In the genomic region with DNA sequence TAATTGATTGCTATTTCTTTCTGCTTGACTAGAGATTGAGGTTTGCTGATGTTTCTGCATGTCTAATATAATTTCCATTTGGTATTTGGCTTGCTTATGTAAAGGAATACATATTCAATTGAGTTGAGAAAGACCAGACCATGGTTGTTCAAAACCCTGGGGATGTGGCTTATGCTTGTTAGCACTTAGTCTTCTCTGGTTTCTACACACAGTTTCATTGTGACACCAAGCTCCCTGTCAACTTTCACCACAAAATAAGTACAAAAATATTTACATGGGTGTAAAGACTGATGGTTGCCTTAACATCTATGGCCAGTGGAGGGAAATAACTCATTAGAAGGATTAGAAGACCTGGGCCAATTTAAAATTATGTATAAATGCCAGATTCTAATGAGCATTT, we compare ENCODE assay signal across 35 cellular contexts.
"Had no signal": no experiment of that assay in that cellular context is flagged by ENCODE, and none has a peak within 500 bp of the region (broad histone marks: within the 10 kb centered on the region; RNA-seq: fewer than 3 reads in every experiment).

No MANE protein-coding gene starts in this region.

- H3K4me3 ChIP-seq: adrenal gland, cardiac muscle cell had no signal

- H3K27ac ChIP-seq: adrenal gland, cardiac muscle cell, VCaP had no signal

- H3K9me3 ChIP-seq: adrenal gland had no signal

- H3K4me3 Mint-ChIP-seq: activated B cell treated with CpG ODN at 0.5 μM for 24 hours; activated CD4-positive, alpha-beta memory T cell treated with anti-CD3 and anti-CD28 coated beads for 36 hours; activated CD8-positive, alpha-beta T cell treated with anti-CD3 and anti-CD28 coated beads for 36 hours; activated naive CD4-positive, alpha-beta T cell treated with anti-CD3 and anti-CD28 coated beads for 36 hours; activated naive CD8-positive, alpha-beta T cell treated with anti-CD3 and anti-CD28 coated beads for 36 hours; activated T-cell treated with anti-CD3 and anti-CD28 coated beads, Interleukin-2, amount 50 U/mL, for 4 hours; activated T-cell treated with anti-CD3 and anti-CD28 coated beads, Interleukin-2, amount 50 U/mL, for 72 hours; activated T-helper 1 cell treated with anti-CD3 and anti-CD28 coated beads, Interleukin-12 subunit alpha, Interleukin-12 subunit beta, Interleukin-2, Interleukin-4 antibody, amounts not matched to agents 30 ng/mL and 10 ng/mL and 1 ng/mL, durations not matched to agents 14 hours and 24 hours and 36 hours; activated T-helper 17 cell treated with anti-CD3 and anti-CD28 coated beads, Interleukin-2, amount 50 U/mL, for 72 hours; brain; central memory CD8-positive, alpha-beta T cell; T-helper 1 cell treated with Interleukin-12 subunit alpha and Interleukin-12 subunit beta and Interleukin-4 antibody, amounts not matched to agents 30 μg/mL and 1 μg/mL, for 36 hours; T-helper 2 cell treated with Interferon-gamma antibody and Interleukin-4, amounts not matched to agents 5 μg/mL and 100 μg/mL, for 36 hours had no signal

- H3K27me3 ChIP-seq: adrenal gland, cardiac muscle cell had no signal

- H3K36me3 Mint-ChIP-seq: activated CD4-positive, alpha-beta memory T cell treated with anti-CD3 and anti-CD28 coated beads for 36 hours; activated naive CD4-positive, alpha-beta T cell treated with anti-CD3 and anti-CD28 coated beads, Interleukin-2, amount 50 U/mL, for 72 hours; activated naive CD8-positive, alpha-beta T cell treated with anti-CD3 and anti-CD28 coated beads for 36 hours; brain had no signal

- H3K27ac Mint-ChIP-seq: activated B cell treated with CpG ODN at 0.5 μM for 24 hours; activated CD4-positive, alpha-beta memory T cell treated with anti-CD3 and anti-CD28 coated beads for 36 hours; activated CD8-positive, alpha-beta T cell treated with anti-CD3 and anti-CD28 coated beads for 36 hours; activated naive CD4-positive, alpha-beta T cell treated with anti-CD3 and anti-CD28 coated beads for 36 hours; activated naive CD4-positive, alpha-beta T cell treated with anti-CD3 and anti-CD28 coated beads, Interleukin-2, amount 50 U/mL, for 72 hours; activated naive CD8-positive, alpha-beta T cell treated with anti-CD3 and anti-CD28 coated beads for 36 hours; activated T-cell treated with anti-CD3 and anti-CD28 coated beads, Interleukin-2, amount 50 U/mL, for 72 hours; activated T-helper 1 cell treated with anti-CD3 and anti-CD28 coated beads, Interleukin-12 subunit alpha, Interleukin-12 subunit beta, Interleukin-2, Interleukin-4 antibody, amounts not matched to agents 30 ng/mL and 10 ng/mL and 1 ng/mL, durations not matched to agents 14 hours and 24 hours and 36 hours; activated T-helper 17 cell treated with anti-CD3 and anti-CD28 coated beads, Interleukin-2, amount 50 U/mL, for 72 hours; brain; T-helper 1 cell treated with Interleukin-12 subunit alpha and Interleukin-12 subunit beta and Interleukin-4 antibody, amounts not matched to agents 30 μg/mL and 1 μg/mL, for 36 hours; T-helper 2 cell treated with Interferon-gamma antibody and Interleukin-4, amounts not matched to agents 5 μg/mL and 100 μg/mL, for 36 hours had no signal

- H3K4me1 Mint-ChIP-seq: activated B cell treated with CpG ODN at 0.5 μM for 24 hours; activated naive CD8-positive, alpha-beta T cell treated with anti-CD3 and anti-CD28 coated beads for 36 hours; activated T-helper 17 cell treated with anti-CD3 and anti-CD28 coated beads, Interleukin-2, amount 50 U/mL, for 72 hours; brain had no signal

- H3K36me3 ChIP-seq: adrenal gland, cardiac muscle cell had no signal

- H3K9me3 Mint-ChIP-seq: activated CD4-positive, alpha-beta memory T cell treated with anti-CD3 and anti-CD28 coated beads for 36 hours; activated CD8-positive, alpha-beta T cell treated with anti-CD3 and anti-CD28 coated beads for 36 hours; activated naive CD4-positive, alpha-beta T cell treated with anti-CD3 and anti-CD28 coated beads for 36 hours; activated naive CD4-positive, alpha-beta T cell treated with anti-CD3 and anti-CD28 coated beads, Interleukin-2, amount 50 U/mL, for 72 hours; activated naive CD8-positive, alpha-beta T cell treated with anti-CD3 and anti-CD28 coated beads for 36 hours; activated T-cell treated with anti-CD3 and anti-CD28 coated beads, Interleukin-2, amount 50 U/mL, for 4 hours; activated T-cell treated with anti-CD3 and anti-CD28 coated beads, Interleukin-2, amount 50 U/mL, for 72 hours; activated T-helper 1 cell treated with anti-CD3 and anti-CD28 coated beads, Interleukin-12 subunit alpha, Interleukin-12 subunit beta, Interleukin-2, Interleukin-4 antibody, amounts not matched to agents 30 ng/mL and 10 ng/mL and 1 ng/mL, durations not matched to agents 14 hours and 24 hours and 36 hours; activated T-helper 17 cell treated with anti-CD3 and anti-CD28 coated beads, Interleukin-2, amount 50 U/mL, for 72 hours; brain; central memory CD8-positive, alpha-beta T cell; T-helper 1 cell treated with Interleukin-12 subunit alpha and Interleukin-12 subunit beta and Interleukin-4 antibody, amounts not matched to agents 30 μg/mL and 1 μg/mL, for 36 hours; T-helper 2 cell treated with Interferon-gamma antibody and Interleukin-4, amounts not matched to agents 5 μg/mL and 100 μg/mL, for 36 hours had no signal

- H3K4me1 ChIP-seq: adrenal gland had no signal

- DNase-seq: activated B cell treated with CpG ODN at 0.5 μM for 24 hours; activated CD4-positive, alpha-beta memory T cell treated with anti-CD3 and anti-CD28 coated beads for 36 hours; activated CD4-positive, alpha-beta T cell treated with anti-CD3 and anti-CD28 coated beads for 4 hours; activated CD4-positive, alpha-beta T cell treated with anti-CD3 and anti-CD28 coated beads, Interleukin-2, amount 50 U/mL, for 1 hour; activated CD4-positive, alpha-beta T cell treated with anti-CD3 and anti-CD28 coated beads, Interleukin-2, amount 50 U/mL, for 4 hours; activated CD4-positive, CD25-positive, alpha-beta regulatory T cell treated with anti-CD3 and anti-CD28 coated beads, Interleukin-2, amount 50 U/mL, for 72 hours; activated CD8-positive, alpha-beta memory T cell treated with anti-CD3 and anti-CD28 coated beads, Interleukin-2, amount 50 U/mL, for 4 hours; activated CD8-positive, alpha-beta T cell treated with anti-CD3 and anti-CD28 coated beads for 36 hours; activated effector memory CD4-positive, alpha-beta T cell treated with anti-CD3 and anti-CD28 coated beads, Interleukin-2, amount 50 U/mL, for 16 hours; activated gamma-delta T cell treated with Interleukin-2 at 50 U/mL for 16 hours; activated naive CD4-positive, alpha-beta T cell; activated naive CD4-positive, alpha-beta T cell treated with anti-CD3 and anti-CD28 coated beads for 36 hours; activated naive CD4-positive, alpha-beta T cell treated with anti-CD3 and anti-CD28 coated beads, Interleukin-2, amount 50 U/mL, for 16 hours; activated naive CD8-positive, alpha-beta T cell treated with anti-CD3 and anti-CD28 coated beads for 36 hours; activated T-cell treated with anti-CD3 and anti-CD28 coated beads for 4 hours; activated T-cell treated with anti-CD3 and anti-CD28 coated beads, Interleukin-2, amount 50 U/mL, for 1 hour; activated T-cell treated with anti-CD3 and anti-CD28 coated beads, Interleukin-2, amount 50 U/mL, for 4 hours; activated T-cell treated with anti-CD3 and anti-CD28 coated beads, Interleukin-2, amount 50 U/mL, for 72 hours; adrenal gland; amniotic stem cell; aorta; caudate nucleus; cerebellar nuclear complex; SW 1271; T-helper 1 cell; T-helper 9 cell had no signal

- H3K27me3 Mint-ChIP-seq: activated B cell treated with CpG ODN at 0.5 μM for 24 hours; activated CD4-positive, alpha-beta memory T cell treated with anti-CD3 and anti-CD28 coated beads for 36 hours; activated CD8-positive, alpha-beta T cell treated with anti-CD3 and anti-CD28 coated beads for 36 hours; activated naive CD8-positive, alpha-beta T cell treated with anti-CD3 and anti-CD28 coated beads for 36 hours; brain; central memory CD8-positive, alpha-beta T cell had no signal

- ATAC-seq: activated CD8-positive, alpha-beta T cell treated with anti-CD3 and anti-CD28 coated beads for 36 hours; activated naive CD4-positive, alpha-beta T cell treated with anti-CD3 and anti-CD28 coated beads, Interleukin-2, amount 50 U/mL, for 72 hours; activated T-cell treated with anti-CD3 and anti-CD28 coated beads, Interleukin-2, amount 50 U/mL, for 4 hours; activated T-cell treated with anti-CD3 and anti-CD28 coated beads, Interleukin-2, amount 50 U/mL, for 72 hours; activated T-helper 17 cell treated with anti-CD3 and anti-CD28 coated beads, Interleukin-2, amount 50 U/mL, for 72 hours had no signal
